8 cellular contexts compared by ENCODE assay signal in genomic region chr12:49843411-49843810, GRCh38. TPM values are rescaled to one million over a fixed set of nuclear protein-coding genes. Genes with fewer than 3 reads are reported as not detected.
A peak's percentile ranks its signal among the peaks of the same experiment; 100 is the strongest.
DNase-seq lines count a peak whose midpoint lies in the region; ATAC-seq and TF ChIP-seq lines count a peak whose summit lies in the region.

No MANE protein-coding gene starts in this region.

- no peaks in the 10 kb centered on the region for H3K9me3 ChIP-seq in adrenal gland (replicated peaks in 1 of 3)
- no peaks in the 10 kb centered on the region for H3K9me3 ChIP-seq in left lung
- no peaks in the 10 kb centered on the region for H3K9me3 ChIP-seq in tibial artery

- no peak for TF ChIP-seq CTCF in adrenal gland (IDR thresholded peaks at IDR 0.05)
- no peak for TF ChIP-seq CTCF in left lung (IDR thresholded peaks at IDR 0.05)
- TF ChIP-seq CTCF in tibial artery (IDR thresholded peaks at IDR 0.05), result no peak

- intact Hi-C loops in activated naive CD4-positive, alpha-beta T cell treated with anti-CD3 and anti-CD28 coated beads for 36 hours (cut with micrococcal nuclease), result loop anchor here (1.0 to 2.0 kb wide), 5 partner anchors 15 to 220 kb away; partner anchors contain the start of genes NCKAP5L, PRPF40B and RACGAP1
- intact Hi-C loops in adrenal gland (cut with DNase I) (loop anchor here in 1 of 2 donors (10.0 kb wide), 1 partner anchor 69 kb away; no protein-coding TSS in a partner anchor), left lung (cut with DNase I) (no loop called here), tibial artery (cut with DNase I; ENCODE audit: low total_unique reads) (no loop called here)

- H3K27me3 ChIP-seq in adrenal gland (no peaks in the 10 kb centered on the region), left lung (peaks cover 0 to 11% of the 10 kb centered on the region in 2 donors), tibial artery (peaks cover 0 to 15% of the 10 kb centered on the region in 2 donors)

- H3K4me1 ChIP-seq in adrenal gland (replicated peaks in 1 of 2) (peaks cover 8 to 23% of the 10 kb centered on the region in 2 donors), left lung (peaks cover 8 to 19% of the 10 kb centered on the region in 2 donors), tibial artery (peaks cover 0 to 15% (median 12%) of the 10 kb centered on the region in 4 donors)

- no peak for DNase-seq in activated naive CD4-positive, alpha-beta T cell treated with anti-CD3 and anti-CD28 coated beads for 36 hours
- no peak for DNase-seq in activated naive CD4-positive, alpha-beta T cell treated with anti-CD3 and anti-CD28 coated beads, Interleukin-2, amount 50 U/mL, for 16 hours
- DNase-seq in adrenal gland (no peak), left lung (no peak), tibial artery (peak in 1 of 2 donors; percentile 40), NCI-H2081 treated with DMSO at 0.1 percent for 48 hours (lab: John Stamatoyannopoulos, UW) (no peak)
- DNase-seq in activated CD4-positive, CD25-positive, alpha-beta regulatory T cell (lab: John Stamatoyannopoulos, UW), result no peak

- 78 to 87% (median 82%) methylated on average over 7 of the region's 7 CpGs for WGBS in adrenal gland, 4 donors

- peak overlapping the region; percentile 93 for H3K27ac Mint-ChIP-seq in activated naive CD4-positive, alpha-beta T cell treated with anti-CD3 and anti-CD28 coated beads for 36 hours

- H3K27ac ChIP-seq in adrenal gland (peak overlapping the region; percentile 82 to 88 (median 84)), left lung (peak overlapping the region; percentile 87 to 93), tibial artery (peak overlapping the region; percentile 90 to 93)

- CTCF ChIA-PET in activated naive CD4-positive, alpha-beta T cell treated with anti-CD3 and anti-CD28 coated beads for 36 hours (lab: Charles Lee), result interaction anchor here (0.6 to 1.1 kb wide), 3 partner anchors 12 to 66 kb away, joined by 3 to 5 read pairs (median 3); no protein-coding TSS in a partner anchor

- H3K27me3 Mint-ChIP-seq in activated naive CD4-positive, alpha-beta T cell treated with anti-CD3 and anti-CD28 coated beads for 36 hours (ENCODE audit: low read depth), result no peaks in the 10 kb centered on the region

- no peaks in the 10 kb centered on the region for H3K36me3 Mint-ChIP-seq in activated naive CD4-positive, alpha-beta T cell treated with anti-CD3 and anti-CD28 coated beads for 36 hours (ENCODE audit: low read depth)

- H3K4me1 Mint-ChIP-seq in activated naive CD4-positive, alpha-beta T cell treated with anti-CD3 and anti-CD28 coated beads for 36 hours (ENCODE audit: low read depth), result peaks cover 34% of the 10 kb centered on the region

- H3K36me3 ChIP-seq in adrenal gland (replicated peaks in 1 of 2) (no peaks in the 10 kb centered on the region), left lung (no peaks in the 10 kb centered on the region), tibial artery (no peaks in the 10 kb centered on the region)

- no peak for TF ChIP-seq POLR2A in adrenal gland (IDR thresholded peaks at IDR 0.05)

- no peaks in the 10 kb centered on the region for H3K9me3 Mint-ChIP-seq in activated naive CD4-positive, alpha-beta T cell treated with anti-CD3 and anti-CD28 coated beads for 36 hours

- H3K4me3 Mint-ChIP-seq in activated naive CD4-positive, alpha-beta T cell treated with anti-CD3 and anti-CD28 coated beads for 36 hours, result peak overlapping the region; percentile 91

- ATAC-seq in left lung, result peak; percentile 3
- no peak for ATAC-seq in HG03159 (IDR thresholded peaks at IDR 0.05; ENCODE audit: unreplicated experiment)

- peak overlapping the region in 2 of 4 donors; percentile 55 to 58 for H3K4me3 ChIP-seq in adrenal gland
- peak overlapping the region; percentile 65 to 73 for H3K4me3 ChIP-seq in left lung
- peak overlapping the region; percentile 65 to 68 for H3K4me3 ChIP-seq in tibial artery

RNA-seq across cellular contexts. Expression of gene BCDIN3D, which starts 0.5 kb away (rescaled TPM):
- total RNA-seq in activated naive CD4-positive, alpha-beta T cell treated with anti-CD3 and anti-CD28 coated beads for 36 hours, result 1 to 10 TPM; 2.4 to 4.1 TPM
- total RNA-seq in adrenal gland (1 to 10 TPM; 1.9 to 8.9 (median 4.8) TPM), left lung (1 to 10 TPM; 4.3 to 5.6 TPM)
- polyA plus RNA-seq in adrenal gland, result 1 to 10 TPM; 2.4 to 8.1 (median 3.4) TPM

RNA-seq across cellular contexts. Expression of gene NCKAP5L, which starts 15.2 kb away (rescaled TPM):
- 1 to 10 TPM; 2.8 TPM for total RNA-seq in activated naive CD4-positive, alpha-beta T cell treated with anti-CD3 and anti-CD28 coated beads for 36 hours
- 10 to 100 TPM; 22.9 to 58.2 (median 40.7) TPM for total RNA-seq in adrenal gland
- 100 to 1,000 TPM in 1 of 3 donors, 10 to 100 TPM in 1, 1 to 10 TPM in 1; 5.5 to 143 (median 38.2) TPM for polyA plus RNA-seq in adrenal gland
- total RNA-seq in left lung, result 10 to 100 TPM; 28.2 to 29.9 TPM

Comparison
In these comparisons a context has a peak if more than half of its experiments do, and no peak if none do; other contexts are left out.
1. RNA of gene NCKAP5L, which starts 15.2 kb away (total RNA-seq): 22.9 to 58.2 TPM in adrenal gland and 28.2 to 29.9 TPM in left lung; 2.8 TPM in activated naive CD4-positive, alpha-beta T cell treated with anti-CD3 and anti-CD28 coated beads for 36 hours; every median in the first group is over 4 times any median in the second.
2. Peak in every context shown above with its lines, with median percentiles within 50 percentile points of each other: H3K27ac ChIP-seq.